16 cellular contexts compared by ENCODE assay signal in the genomic region with DNA sequence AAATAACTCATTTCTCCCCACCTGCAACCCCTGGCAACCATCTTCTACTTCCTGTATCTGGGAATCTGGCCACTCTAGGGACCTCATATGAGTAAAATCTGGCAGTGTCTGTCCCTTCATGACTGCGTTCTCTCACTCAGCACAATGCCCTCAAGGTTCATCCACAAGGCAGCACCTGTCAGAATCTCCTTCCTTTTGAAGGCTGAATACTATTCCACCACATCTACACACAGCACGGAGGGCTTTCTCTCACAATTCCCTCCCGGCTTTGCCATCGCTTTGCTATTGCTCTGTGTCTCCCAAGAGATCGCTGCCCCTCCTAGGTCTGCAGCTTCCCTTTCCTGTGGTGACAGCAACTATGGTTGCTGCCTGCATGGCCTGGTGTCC.
DNase-seq lines count a peak whose midpoint lies in the region; ATAC-seq and TF ChIP-seq lines count a peak whose summit lies in the region.
"Had no signal": no experiment of that assay in that cellular context is flagged by ENCODE, and none has a peak within 500 bp of the region (broad histone marks: within the 10 kb centered on the region; RNA-seq: fewer than 3 reads in every experiment).

No MANE protein-coding gene starts in this region.

- WGBS in mammary epithelial cell (ENCODE audit: low coverage, missing lambda C conversion rate) = 68% methylated on average over 5 of the region's 5 CpGs
- 75% methylated on average over 5 of the region's 5 CpGs for WGBS in suprapubic skin

- no peak overlapping the region for H2AFZ ChIP-seq in mammary epithelial cell (ENCODE audit: low read depth, low read length)
- H2AFZ ChIP-seq: GM23248 had no signal

- H3K36me3 ChIP-seq in mammary epithelial cell (ENCODE audit: insufficient read depth, low read length) = no peaks in the 10 kb centered on the region
- H3K36me3 ChIP-seq in lower lobe of right lung = no peaks in the 10 kb centered on the region
- no peaks in the 10 kb centered on the region for H3K36me3 ChIP-seq in suprapubic skin

- no peak overlapping the region for H3K4me2 ChIP-seq in mammary epithelial cell (ENCODE audit: insufficient read depth, low read depth, low read length)

- H3K27ac ChIP-seq in mammary epithelial cell (ENCODE audit: insufficient read depth, low read depth, low read length) = no peak overlapping the region
- H3K27ac ChIP-seq in lower lobe of right lung = peak overlapping the region; percentile 36
- H3K27ac ChIP-seq in suprapubic skin = peak overlapping the region; percentile 55
- H3K27ac ChIP-seq: epithelial cell of prostate, foreskin keratinocyte, GM23248 had no signal

- H3K27me3 ChIP-seq in mammary epithelial cell (ENCODE audit: insufficient read depth, low read length) = no peaks in the 10 kb centered on the region
- no peaks in the 10 kb centered on the region for H3K27me3 ChIP-seq in lower lobe of right lung (ENCODE audit: low read depth)
- H3K27me3 ChIP-seq in suprapubic skin = no peaks in the 10 kb centered on the region
- H3K27me3 ChIP-seq: dorsolateral prefrontal cortex, foreskin keratinocyte had no signal

- peaks cover 40% of the 10 kb centered on the region for H3K4me1 Mint-ChIP-seq in MCF 10A (ENCODE audit: insufficient read depth, unreplicated experiment)
- peaks cover 7% of the 10 kb centered on the region for H3K4me1 Mint-ChIP-seq in activated T-helper 17 cell treated with anti-CD3 and anti-CD28 coated beads, Interleukin-2, amount 50 U/mL, for 72 hours
- H3K4me1 Mint-ChIP-seq: activated CD4-positive, alpha-beta T cell treated with anti-CD3 and anti-CD28 coated beads for 36 hours had no signal

- BruUV-seq in MCF 10A (replicated peaks; lab: Mats Ljungman, UMichigan) (no TSS peak), mammary epithelial cell (replicated peaks; lab: Mats Ljungman, UMichigan) (no TSS peak)

- no peaks in the 10 kb centered on the region for H3K9me3 ChIP-seq in mammary epithelial cell (replicated peaks; ENCODE audit: insufficient read depth, low read length)
- H3K9me3 ChIP-seq in lower lobe of right lung = no peaks in the 10 kb centered on the region
- H3K9me3 ChIP-seq in suprapubic skin = no peaks in the 10 kb centered on the region

- in situ Hi-C loops in mammary epithelial cell (cut with MboI; ENCODE audit: low sequenced_read_pairs in 2 of 2) = no loop called here

- TF ChIP-seq CTCF in MCF 10A (IDR thresholded peaks at IDR 0.05; ENCODE audit: unreplicated experiment) = no peak
- no peak for TF ChIP-seq CTCF in mammary epithelial cell (conservative IDR thresholded peaks at IDR 0.05 in 1 of 2, IDR thresholded peaks at IDR 0.05 in 1 of 2; ENCODE audit: extremely low read depth in 1 of 2, insufficient read depth in 1 of 2, low read depth in 1 of 2, low read length in 2 of 2)
- TF ChIP-seq CTCF in lower lobe of right lung (IDR thresholded peaks at IDR 0.05) = no peak
- no peak for TF ChIP-seq CTCF in suprapubic skin (IDR thresholded peaks at IDR 0.05)

- no peak for TF ChIP-seq EP300 in suprapubic skin (IDR thresholded peaks at IDR 0.05)

- CTCF ChIA-PET in MCF 10A (lab: Yijun Ruan, JAX) (interaction anchor here (1.3 to 2.2 kb wide), 2 partner anchors 62 to 64 kb away, joined by 4 to 8 read pairs; no protein-coding TSS in a partner anchor), mammary epithelial cell (lab: Charles Lee; ENCODE audit: low non-redundant PET) (no interaction called here)

- POLR2A ChIA-PET in MCF 10A (lab: Yijun Ruan, JAX) = no interaction called here

- dilution Hi-C loops in mammary epithelial cell (cut with HindIII; ENCODE audit: low sequenced_read_pairs) = loop anchor here (10.0 kb wide), 1 partner anchor 50 kb away; no protein-coding TSS in a partner anchor

- H3K36me3 Mint-ChIP-seq in MCF 10A (ENCODE audit: insufficient read depth, unreplicated experiment) = no peaks in the 10 kb centered on the region
- no peaks in the 10 kb centered on the region for H3K36me3 Mint-ChIP-seq in activated T-helper 17 cell treated with anti-CD3 and anti-CD28 coated beads, Interleukin-2, amount 50 U/mL, for 72 hours (ENCODE audit: low read depth)
- H3K36me3 Mint-ChIP-seq: activated naive CD8-positive, alpha-beta T cell treated with anti-CD3 and anti-CD28 coated beads for 36 hours had no signal

- H3K4me3 Mint-ChIP-seq in MCF 10A (ENCODE audit: unreplicated experiment) = no peak overlapping the region
- no peak overlapping the region for H3K4me3 Mint-ChIP-seq in activated T-helper 17 cell treated with anti-CD3 and anti-CD28 coated beads, Interleukin-2, amount 50 U/mL, for 72 hours
- H3K4me3 Mint-ChIP-seq: activated CD4-positive, alpha-beta T cell treated with anti-CD3 and anti-CD28 coated beads for 36 hours; activated naive CD8-positive, alpha-beta T cell treated with anti-CD3 and anti-CD28 coated beads for 36 hours had no signal

- no peaks in the 10 kb centered on the region for H3K9me3 Mint-ChIP-seq in MCF 10A (ENCODE audit: unreplicated experiment)
- H3K9me3 Mint-ChIP-seq in activated T-helper 17 cell treated with anti-CD3 and anti-CD28 coated beads, Interleukin-2, amount 50 U/mL, for 72 hours = no peaks in the 10 kb centered on the region
- H3K9me3 Mint-ChIP-seq: activated naive CD8-positive, alpha-beta T cell treated with anti-CD3 and anti-CD28 coated beads for 36 hours had no signal

- H3K79me2 ChIP-seq in mammary epithelial cell (ENCODE audit: insufficient read depth, low read length) = no peaks in the 10 kb centered on the region

- H4K20me1 ChIP-seq in mammary epithelial cell (ENCODE audit: insufficient read depth, low read length) = no peaks in the 10 kb centered on the region

- intact Hi-C loops in MCF 10A (cut with micrococcal nuclease) (no loop called here), mammary epithelial cell (cut with micrococcal nuclease) (no loop called here), lower lobe of right lung (cut with DNase I) (no loop called here)

- peak overlapping the region; percentile 83 for H3K27ac Mint-ChIP-seq in MCF 10A (ENCODE audit: low read depth, unreplicated experiment)
- H3K27ac Mint-ChIP-seq in activated T-helper 17 cell treated with anti-CD3 and anti-CD28 coated beads, Interleukin-2, amount 50 U/mL, for 72 hours = peak overlapping the region; percentile 48
- H3K27ac Mint-ChIP-seq: activated CD4-positive, alpha-beta T cell treated with anti-CD3 and anti-CD28 coated beads for 36 hours; activated naive CD8-positive, alpha-beta T cell treated with anti-CD3 and anti-CD28 coated beads for 36 hours had no signal

- no peak for ATAC-seq in activated T-helper 17 cell treated with anti-CD3 and anti-CD28 coated beads, Interleukin-2, amount 50 U/mL, for 72 hours (replicated peaks)
- no peak for ATAC-seq in lower lobe of right lung
- ATAC-seq: activated CD4-positive, alpha-beta T cell treated with anti-CD3 and anti-CD28 coated beads for 36 hours; foreskin keratinocyte had no signal

- H3K4me1 ChIP-seq in mammary epithelial cell (ENCODE audit: insufficient read depth, low read length) (peaks cover 39% of the 10 kb centered on the region), lower lobe of right lung (peaks cover 33% of the 10 kb centered on the region), suprapubic skin (peaks cover 42% of the 10 kb centered on the region)

- no peak for TF ChIP-seq POLR2A in suprapubic skin (IDR thresholded peaks at IDR 0.05)

- no peak for DNase-seq in MCF 10A (ENCODE audit: unreplicated experiment)
- DNase-seq in mammary epithelial cell = no peak
- DNase-seq in lower lobe of right lung = no peak
- no peak for DNase-seq in suprapubic skin (ENCODE audit: low spot score in 2 of 2)
- no peak for DNase-seq in AG08396 (ENCODE audit: low spot score)
- no peak for DNase-seq in dedifferentiated amniotic fluid mesenchymal stem cell (ENCODE audit: extremely low spot score)
- no peak for DNase-seq in stimulated activated CD4-positive, alpha-beta T cell treated with anti-CD3 and anti-CD28 coated beads, Interleukin-1b, Interleukin-23, amount 100 ng/mL, for 48 hours
- DNase-seq: 8988T; activated CD4-positive, alpha-beta T cell treated with anti-CD3 and anti-CD28 coated beads for 36 hours; activated naive CD8-positive, alpha-beta T cell treated with anti-CD3 and anti-CD28 coated beads for 36 hours; dorsolateral prefrontal cortex; foreskin keratinocyte; stimulated activated naive CD4-positive, alpha-beta T cell had no signal

- H3K27me3 Mint-ChIP-seq in MCF 10A (ENCODE audit: insufficient read depth, unreplicated experiment) = no peaks in the 10 kb centered on the region
- H3K27me3 Mint-ChIP-seq in activated T-helper 17 cell treated with anti-CD3 and anti-CD28 coated beads, Interleukin-2, amount 50 U/mL, for 72 hours = no peaks in the 10 kb centered on the region
- H3K27me3 Mint-ChIP-seq: activated CD4-positive, alpha-beta T cell treated with anti-CD3 and anti-CD28 coated beads for 36 hours; activated naive CD8-positive, alpha-beta T cell treated with anti-CD3 and anti-CD28 coated beads for 36 hours had no signal

- H3K4me3 ChIP-seq in mammary epithelial cell (replicated peaks in 1 of 3; ENCODE audit: insufficient read depth in 1 of 3, low read depth in 2 of 3, low read length in 3 of 3) (no peak overlapping the region), lower lobe of right lung (no peak overlapping the region), suprapubic skin (no peak overlapping the region)
- H3K4me3 ChIP-seq: dorsolateral prefrontal cortex, GM23248 had no signal

- H3K9ac ChIP-seq in mammary epithelial cell (ENCODE audit: insufficient read depth, low read length) = no peak overlapping the region
- H3K9ac ChIP-seq: GM23248 had no signal
